25 cellular contexts compared by ENCODE assay signal in the genomic region with DNA sequence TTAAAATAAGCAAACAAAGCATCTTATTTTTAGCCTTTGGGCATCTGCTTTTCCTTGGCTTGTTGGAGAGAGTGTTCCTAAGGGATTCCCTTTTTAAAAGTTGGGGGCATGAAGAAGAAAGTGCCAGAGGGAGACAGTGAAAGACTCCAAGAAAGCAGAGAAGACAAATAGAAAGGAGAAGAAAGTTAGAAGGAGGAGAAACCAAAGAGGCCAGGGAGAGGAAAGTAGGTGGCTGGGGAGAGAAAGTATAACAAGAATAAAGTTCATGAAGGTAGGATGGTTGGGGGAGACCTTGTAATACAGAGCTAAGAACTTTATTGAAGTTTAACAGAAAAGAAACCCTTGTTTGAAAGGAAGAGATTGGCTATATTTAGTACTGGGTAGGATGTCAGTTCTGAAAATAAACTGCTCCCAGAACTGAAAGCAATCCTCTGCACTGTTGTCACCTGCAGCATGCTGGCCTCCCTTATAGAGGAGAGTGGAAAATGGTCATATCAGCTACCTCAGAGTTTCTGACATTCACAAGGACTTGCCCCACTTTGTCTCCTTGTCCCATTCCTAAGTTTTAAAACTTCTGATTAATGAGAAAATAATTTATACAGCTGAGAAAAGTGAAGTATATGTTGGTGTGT.
"Had no signal": no experiment of that assay in that cellular context is flagged by ENCODE, and none has a peak within 500 bp of the region (broad histone marks: within the 10 kb centered on the region; RNA-seq: fewer than 3 reads in every experiment).

No MANE protein-coding gene starts in this region.

- H3K36me3 Mint-ChIP-seq: stimulated activated effector memory CD8-positive, alpha-beta T cell treated with anti-CD3 and anti-CD28 coated beads, Interleukin-12 subunit alpha, Interleukin-12 subunit beta, amount 100 ng/mL, for 72 hours; type B pancreatic cell had no signal

- H3K27me3 ChIP-seq: esophagus muscularis mucosa, foreskin keratinocyte, left lung, right lobe of liver, stomach, thyroid gland had no signal

- H3K4me1 Mint-ChIP-seq: nephron progenitor cell; stimulated activated effector memory CD8-positive, alpha-beta T cell treated with anti-CD3 and anti-CD28 coated beads, Interleukin-12 subunit alpha, Interleukin-12 subunit beta, amount 100 ng/mL, for 72 hours had no signal

- H3K4me3 ChIP-seq: coronary artery, esophagus muscularis mucosa, left lung, lower lobe of right lung, prostate gland, right lobe of liver, smooth muscle cell, stomach, thyroid gland had no signal

- H3K4me2 ChIP-seq: smooth muscle cell had no signal

- DNase-seq: dermis blood vessel endothelial cell; effector memory CD4-positive, alpha-beta T cell; foreskin keratinocyte; glutamatergic neuron; left lung; lower lobe of right lung; naive thymus-derived CD8-positive, alpha-beta T cell; nephron progenitor cell; nucleus accumbens; right lobe of liver; stimulated activated CD4-positive, alpha-beta T cell treated with anti-CD3 and anti-CD28 coated beads, Interleukin-12 subunit alpha, Interleukin-12 subunit beta, amount 100 ng/mL, for 4 hours; stimulated activated CD4-positive, alpha-beta T cell treated with anti-CD3 and anti-CD28 coated beads, Interleukin-1b, Interleukin-23, amount 100 ng/mL, for 48 hours; stimulated activated CD4-positive, alpha-beta T cell treated with anti-CD3 and anti-CD28 coated beads, Interleukin-4, amount 100 ng/mL, for 24 hours; stimulated activated naive CD4-positive, alpha-beta T cell treated with Interleukin-2 at 50 U/mL for 16 hours; stomach; thyroid gland had no signal

- H3K27ac Mint-ChIP-seq: nephron progenitor cell; stimulated activated effector memory CD8-positive, alpha-beta T cell treated with anti-CD3 and anti-CD28 coated beads, Interleukin-12 subunit alpha, Interleukin-12 subunit beta, amount 100 ng/mL, for 72 hours; type B pancreatic cell had no signal

- H3K9me3 ChIP-seq: esophagus muscularis mucosa, left lung, lower lobe of right lung, prostate gland, right lobe of liver, stomach, thyroid gland had no signal

- H3K36me3 ChIP-seq: esophagus muscularis mucosa, left lung, lower lobe of right lung, prostate gland, right lobe of liver, stomach, thyroid gland had no signal

- H3K4me1 ChIP-seq: esophagus muscularis mucosa, foreskin keratinocyte, left lung, lower lobe of right lung, prostate gland, right lobe of liver, stomach, thyroid gland had no signal

- H3K27ac ChIP-seq: coronary artery, esophagus muscularis mucosa, foreskin keratinocyte, left lung, lower lobe of right lung, prostate gland, right lobe of liver, stomach, thyroid gland had no signal

- H3K4me3 Mint-ChIP-seq: naive thymus-derived CD8-positive, alpha-beta T cell; nephron progenitor cell; stimulated activated effector memory CD8-positive, alpha-beta T cell treated with anti-CD3 and anti-CD28 coated beads, Interleukin-12 subunit alpha, Interleukin-12 subunit beta, amount 100 ng/mL, for 72 hours; type B pancreatic cell had no signal

- ATAC-seq: foreskin keratinocyte; left lung; lower lobe of right lung; naive thymus-derived CD8-positive, alpha-beta T cell; right lobe of liver; stimulated activated effector memory CD8-positive, alpha-beta T cell treated with anti-CD3 and anti-CD28 coated beads, Interleukin-12 subunit alpha, Interleukin-12 subunit beta, amount 100 ng/mL, for 72 hours had no signal

- H3K27me3 Mint-ChIP-seq: type B pancreatic cell had no signal

- FAIRE-seq: endothelial cell of umbilical vein, keratinocyte, urothelium cell line had no signal

- H3K9me3 Mint-ChIP-seq: type B pancreatic cell had no signal
